1 cellular context compared by ENCODE assay signal in genomic region chr13:51246005-51246404, GRCh38.
TF ChIP-seq lines count a peak whose summit lies in the region.

No MANE protein-coding gene starts in this region.

TF ChIP-seq in GM23338, 12 proteins besides CTCF, POLR2A, EP300 and RAD21 (continued from another document):
- no peak for TF ChIP-seq ZNF462 (CRISPR knock-in tag; IDR thresholded peaks at IDR 0.05)
- no peak for TF ChIP-seq REST (IDR thresholded peaks at IDR 0.05; ENCODE audit: unreplicated experiment)
- no peak for TF ChIP-seq NANOG (IDR thresholded peaks at IDR 0.05; ENCODE audit: borderline replicate concordance)
